16 cellular contexts compared by ENCODE assay signal in the genomic region with DNA sequence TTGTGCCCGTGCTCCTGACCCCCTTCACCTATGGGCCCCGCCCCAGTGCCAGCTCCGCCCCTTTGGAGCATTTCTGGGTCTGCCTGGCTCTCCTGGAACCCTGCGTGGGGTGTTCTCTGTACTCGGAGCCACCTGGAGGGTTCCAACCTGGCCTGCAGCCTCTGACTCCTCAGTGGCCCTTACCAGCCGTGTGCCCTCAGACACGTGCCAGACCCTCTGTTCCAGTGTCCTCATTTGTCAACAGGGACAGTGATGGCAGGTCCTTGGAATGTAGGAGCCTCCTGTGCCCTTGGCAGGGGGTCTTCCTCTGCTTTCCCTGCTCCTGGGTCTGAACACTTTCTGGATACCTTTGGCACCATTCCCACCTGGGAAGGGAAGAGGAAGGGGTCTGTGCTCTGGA.
DNase-seq lines count a peak whose midpoint lies in the region; ATAC-seq, FAIRE-seq and TF ChIP-seq lines count a peak whose summit lies in the region.
"Had no signal": no experiment of that assay in that cellular context is flagged by ENCODE, and none has a peak within 500 bp of the region (broad histone marks: within the 10 kb centered on the region; RNA-seq: fewer than 3 reads in every experiment).

No MANE protein-coding gene starts in this region.

- no peaks in the 10 kb centered on the region for H4K20me1 ChIP-seq in GM23338 (replicated peaks; ENCODE audit: insufficient read depth)
- H4K20me1 ChIP-seq: BLaER1 had no signal

- peak; percentile 13 for FAIRE-seq in bronchial epithelial cell (lab: Jason Lieb, UNC)

- H3K27me3 ChIP-seq in GM23338 (ENCODE audit: insufficient read depth) (peaks cover 8% of the 10 kb centered on the region), bronchial epithelial cell (ENCODE audit: control insufficient read depth, insufficient read depth, low read length) (peaks cover 14% of the 10 kb centered on the region), thyroid gland (peaks cover 5% of the 10 kb centered on the region), psoas muscle (ENCODE audit: insufficient read depth in 3 of 3, low read length in 2 of 3) (peaks cover 0 to 53% (median 22%) of the 10 kb centered on the region in 3 donors)
- H3K27me3 ChIP-seq: BLaER1 had no signal

- H2AFZ ChIP-seq in GM23338, result no peak overlapping the region
- H2AFZ ChIP-seq: GM23248 had no signal

- ATAC-seq in GM23338, result no peak
- ATAC-seq in GM18868 (IDR thresholded peaks at IDR 0.05; ENCODE audit: unreplicated experiment), result no peak
- ATAC-seq in psoas muscle, result no peak

- no peaks in the 10 kb centered on the region for H3K9me2 ChIP-seq in GM23338 (ENCODE audit: insufficient read depth)

- H3K4me1 ChIP-seq in GM23338 (ENCODE audit: insufficient read depth), result peaks cover 15% of the 10 kb centered on the region
- peaks cover 14 to 26% of the 10 kb centered on the region in 2 donors for H3K4me1 ChIP-seq in thyroid gland
- no peaks in the 10 kb centered on the region for H3K4me1 ChIP-seq in psoas muscle

- no peak overlapping the region for H3K4me2 ChIP-seq in GM23338
- H3K4me2 ChIP-seq: BLaER1 had no signal

- DNase-seq in GM23338 (ENCODE audit: low spot score) (peak; percentile 24), bronchial epithelial cell (ENCODE audit: low read depth) (no peak), iPS-NIHi7 (ENCODE audit: extremely low spot score) (peak; percentile 24), thyroid gland (peak; percentile 60 to 81), psoas muscle (no peak)
- DNase-seq in activated naive CD4-positive, alpha-beta T cell treated with Interleukin-2 at 50 U/mL for 16 hours, result no peak
- DNase-seq: 8988T, DMS153, DMS79, GF-D8, GM23248, H9 had no signal

- 18 to 40% methylated on average over 3 to 7 of the region's 7 CpGs for WGBS in thyroid gland, 2 donors
- WGBS in psoas muscle, 3 donors, result 66 to 69% (median 69%) methylated on average over 7 of the region's 7 CpGs

- no peaks in the 10 kb centered on the region for H3F3A ChIP-seq in GM23338 (replicated peaks; ENCODE audit: low read depth)

- no peak overlapping the region for H3K27ac Mint-ChIP-seq in GM23338
- H3K27ac Mint-ChIP-seq: CD14-positive monocyte, H9 had no signal

- peaks cover 20% of the 10 kb centered on the region for H3K4me1 Mint-ChIP-seq in GM23338

- no peak for TF ChIP-seq POLR2A in thyroid gland (IDR thresholded peaks at IDR 0.05)

- H3K79me2 ChIP-seq in GM23338 (replicated peaks; ENCODE audit: insufficient read depth), result no peaks in the 10 kb centered on the region

- H3K4me3 ChIP-seq in GM23338, result no peak overlapping the region
- no peak overlapping the region for H3K4me3 ChIP-seq in bronchial epithelial cell (ENCODE audit: low read depth, low read length)
- H3K4me3 ChIP-seq in thyroid gland (replicated peaks in 1 of 3), result no peak overlapping the region
- H3K4me3 ChIP-seq in psoas muscle, result no peak overlapping the region
- H3K4me3 ChIP-seq: BLaER1, GM23248 had no signal

- peaks cover 16% of the 10 kb centered on the region for H3K36me3 Mint-ChIP-seq in GM23338 (ENCODE audit: low read depth)

- H3K27ac ChIP-seq in GM23338 (ENCODE audit: low read depth) (no peak overlapping the region), thyroid gland (peak overlapping the region; percentile 8 to 75 (median 64)), psoas muscle (no peak overlapping the region)
- H3K27ac ChIP-seq: BLaER1, GM23248 had no signal

- H3K36me3 ChIP-seq in GM23338 (ENCODE audit: insufficient read depth), result peaks cover 8% of the 10 kb centered on the region; the same call in 1 of the 2 replicates
- H3K36me3 ChIP-seq in bronchial epithelial cell (ENCODE audit: control insufficient read depth, insufficient read depth, low read length), result no peaks in the 10 kb centered on the region
- no peaks in the 10 kb centered on the region for H3K36me3 ChIP-seq in thyroid gland
- H3K36me3 ChIP-seq in psoas muscle (ENCODE audit: insufficient read depth in 1 of 2, low read depth in 1 of 2), result no peaks in the 10 kb centered on the region
- H3K36me3 ChIP-seq: BLaER1 had no signal

- no peak for TF ChIP-seq CTCF in GM23338 (conservative IDR thresholded peaks at IDR 0.05; ENCODE audit: low read depth in 2 of 2)
- TF ChIP-seq CTCF in bronchial epithelial cell (IDR thresholded peaks at IDR 0.05; ENCODE audit: insufficient read depth, low read length, severe bottlenecking), result no peak
- TF ChIP-seq CTCF in thyroid gland (IDR thresholded peaks at IDR 0.05), result no peak
- TF ChIP-seq CTCF in psoas muscle (IDR thresholded peaks at IDR 0.05), result no peak

- H3K4me3 Mint-ChIP-seq in GM23338, result no peak overlapping the region
- H3K4me3 Mint-ChIP-seq: CD14-positive monocyte; CD4-positive, alpha-beta memory T cell; H9 had no signal

- intact Hi-C loops in thyroid gland (cut with DNase I) (no loop called here), psoas muscle (cut with DNase I) (no loop called here)

- H3K9me3 Mint-ChIP-seq in GM23338, result peaks cover 14% of the 10 kb centered on the region

- no peaks in the 10 kb centered on the region for H3K9me3 ChIP-seq in thyroid gland
- peaks cover 13% of the 10 kb centered on the region for H3K9me3 ChIP-seq in psoas muscle

- peaks cover 29% of the 10 kb centered on the region for H3K27me3 Mint-ChIP-seq in GM23338 (ENCODE audit: insufficient read depth, low read depth, poor library complexity)
- H3K27me3 Mint-ChIP-seq: CD4-positive, alpha-beta memory T cell had no signal

TF ChIP-seq in GM23338, 12 proteins besides CTCF, POLR2A, EP300 and RAD21 (continues in another document):
- TF ChIP-seq NANOG (IDR thresholded peaks at IDR 0.05; ENCODE audit: borderline replicate concordance) (no peak), CREB1 (CRISPR knock-in tag; IDR thresholded peaks at IDR 0.05; ENCODE audit: low read depth) (no peak), POLR2AphosphoS5 (IDR thresholded peaks at IDR 0.05; ENCODE audit: low read depth) (no peak)
- TF ChIP-seq, protein P1, sequence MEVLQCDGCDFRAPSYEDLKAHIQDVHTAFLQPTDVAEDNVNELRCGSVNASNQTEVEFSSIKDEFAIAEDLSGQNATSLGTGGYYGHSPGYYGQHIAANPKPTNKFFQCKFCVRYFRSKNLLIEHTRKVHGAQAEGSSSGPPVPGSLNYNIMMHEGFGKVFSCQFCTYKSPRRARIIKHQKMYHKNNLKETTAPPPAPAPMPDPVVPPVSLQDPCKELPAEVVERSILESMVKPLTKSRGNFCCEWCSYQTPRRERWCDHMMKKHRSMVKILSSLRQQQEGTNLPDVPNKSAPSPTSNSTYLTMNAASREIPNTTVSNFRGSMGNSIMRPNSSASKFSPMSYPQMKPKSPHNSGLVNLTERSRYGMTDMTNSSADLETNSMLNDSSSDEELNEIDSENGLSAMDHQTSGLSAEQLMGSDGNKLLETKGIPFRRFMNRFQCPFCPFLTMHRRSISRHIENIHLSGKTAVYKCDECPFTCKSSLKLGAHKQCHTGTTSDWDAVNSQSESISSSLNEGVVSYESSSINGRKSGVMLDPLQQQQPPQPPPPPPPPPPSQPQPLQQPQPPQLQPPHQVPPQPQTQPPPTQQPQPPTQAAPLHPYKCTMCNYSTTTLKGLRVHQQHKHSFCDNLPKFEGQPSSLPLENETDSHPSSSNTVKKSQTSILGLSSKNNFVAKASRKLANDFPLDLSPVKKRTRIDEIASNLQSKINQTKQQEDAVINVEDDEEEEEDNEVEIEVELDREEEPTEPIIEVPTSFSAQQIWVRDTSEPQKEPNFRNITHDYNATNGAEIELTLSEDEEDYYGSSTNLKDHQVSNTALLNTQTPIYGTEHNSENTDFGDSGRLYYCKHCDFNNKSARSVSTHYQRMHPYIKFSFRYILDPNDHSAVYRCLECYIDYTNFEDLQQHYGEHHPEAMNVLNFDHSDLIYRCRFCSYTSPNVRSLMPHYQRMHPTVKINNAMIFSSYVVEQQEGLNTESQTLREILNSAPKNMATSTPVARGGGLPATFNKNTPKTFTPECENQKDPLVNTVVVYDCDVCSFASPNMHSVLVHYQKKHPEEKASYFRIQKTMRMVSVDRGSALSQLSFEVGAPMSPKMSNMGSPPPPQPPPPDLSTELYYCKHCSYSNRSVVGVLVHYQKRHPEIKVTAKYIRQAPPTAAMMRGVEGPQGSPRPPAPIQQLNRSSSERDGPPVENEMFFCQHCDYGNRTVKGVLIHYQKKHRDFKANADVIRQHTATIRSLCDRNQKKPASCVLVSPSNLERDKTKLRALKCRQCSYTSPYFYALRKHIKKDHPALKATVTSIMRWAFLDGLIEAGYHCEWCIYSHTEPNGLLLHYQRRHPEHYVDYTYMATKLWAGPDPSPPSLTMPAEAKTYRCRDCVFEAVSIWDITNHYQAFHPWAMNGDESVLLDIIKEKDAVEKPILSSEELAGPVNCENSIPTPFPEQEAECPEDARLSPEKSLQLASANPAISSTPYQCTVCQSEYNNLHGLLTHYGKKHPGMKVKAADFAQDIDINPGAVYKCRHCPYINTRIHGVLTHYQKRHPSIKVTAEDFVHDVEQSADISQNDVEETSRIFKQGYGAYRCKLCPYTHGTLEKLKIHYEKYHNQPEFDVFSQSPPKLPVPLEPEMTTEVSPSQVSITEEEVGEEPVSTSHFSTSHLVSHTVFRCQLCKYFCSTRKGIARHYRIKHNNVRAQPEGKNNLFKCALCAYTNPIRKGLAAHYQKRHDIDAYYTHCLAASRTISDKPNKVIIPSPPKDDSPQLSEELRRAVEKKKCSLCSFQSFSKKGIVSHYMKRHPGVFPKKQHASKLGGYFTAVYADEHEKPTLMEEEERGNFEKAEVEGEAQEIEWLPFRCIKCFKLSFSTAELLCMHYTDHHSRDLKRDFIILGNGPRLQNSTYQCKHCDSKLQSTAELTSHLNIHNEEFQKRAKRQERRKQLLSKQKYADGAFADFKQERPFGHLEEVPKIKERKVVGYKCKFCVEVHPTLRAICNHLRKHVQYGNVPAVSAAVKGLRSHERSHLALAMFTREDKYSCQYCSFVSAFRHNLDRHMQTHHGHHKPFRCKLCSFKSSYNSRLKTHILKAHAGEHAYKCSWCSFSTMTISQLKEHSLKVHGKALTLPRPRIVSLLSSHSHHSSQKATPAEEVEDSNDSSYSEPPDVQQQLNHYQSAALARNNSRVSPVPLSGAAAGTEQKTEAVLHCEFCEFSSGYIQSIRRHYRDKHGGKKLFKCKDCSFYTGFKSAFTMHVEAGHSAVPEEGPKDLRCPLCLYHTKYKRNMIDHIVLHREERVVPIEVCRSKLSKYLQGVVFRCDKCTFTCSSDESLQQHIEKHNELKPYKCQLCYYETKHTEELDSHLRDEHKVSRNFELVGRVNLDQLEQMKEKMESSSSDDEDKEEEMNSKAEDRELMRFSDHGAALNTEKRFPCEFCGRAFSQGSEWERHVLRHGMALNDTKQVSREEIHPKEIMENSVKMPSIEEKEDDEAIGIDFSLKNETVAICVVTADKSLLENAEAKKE (CRISPR knock-in tag; IDR thresholded peaks at IDR 0.05), result no peak

Comparison
In these comparisons a context has a peak if more than half of its experiments do, and no peak if none do; other contexts are left out.
1. DNase-seq: peak in GM23338 (single experiment), iPS-NIHi7 (single experiment) and thyroid gland (2 of 2); none in bronchial epithelial cell (single experiment), activated naive CD4-positive, alpha-beta T cell treated with Interleukin-2 at 50 U/mL for 16 hours (single experiment) and psoas muscle (0 of 2).
2. H3K27ac ChIP-seq: peak in thyroid gland (3 of 3); none in GM23338 (single experiment) and psoas muscle (single experiment).